19 cellular contexts compared by ENCODE assay signal in genomic region chr1:94667716-94668282, GRCh38.
"Had no signal": no experiment of that assay in that cellular context is flagged by ENCODE, and none has a peak within 500 bp of the region (broad histone marks: within the 10 kb centered on the region; RNA-seq: fewer than 3 reads in every experiment).

No MANE protein-coding gene starts in this region.

- H3K9me3 ChIP-seq: breast epithelium, right lobe of liver had no signal

- FAIRE-seq: islet of Langerhans had no signal

- DNase-seq: activated CD4-positive, CD25-positive, alpha-beta regulatory T cell treated with anti-CD3 and anti-CD28 coated beads, Interleukin-2, amount 50 U/mL, for 72 hours; activated naive CD4-positive, alpha-beta T cell treated with Interleukin-2 at 50 U/mL for 16 hours; activated naive CD8-positive, alpha-beta T cell treated with anti-CD3 and anti-CD28 coated beads, Interleukin-2, amount 50 U/mL, for 24 hours; aorta; cerebellar nuclear complex; effector memory CD4-positive, alpha-beta T cell; foreskin melanocyte; heart left ventricle; occipital lobe; right lobe of liver; stimulated activated naive CD8-positive, alpha-beta T cell treated with anti-CD3 and anti-CD28 coated beads, Interleukin-15, amount 100 ng/mL, for 72 hours; T-cell; T-helper 9 cell had no signal

- H3K4me1 Mint-ChIP-seq: activated naive CD8-positive, alpha-beta T cell treated with anti-CD3 and anti-CD28 coated beads, Interleukin-2, amount 50 U/mL, for 24 hours; activated T-helper 17 cell treated with anti-CD3 and anti-CD28 coated beads, Interleukin-2, amount 50 U/mL, for 72 hours; nephron; stimulated activated naive CD8-positive, alpha-beta T cell treated with anti-CD3 and anti-CD28 coated beads, Interleukin-15, amount 100 ng/mL, for 72 hours; T-cell had no signal

- H3K27me3 Mint-ChIP-seq: dendritic cell treated with granulocyte-macrophage colony-stimulating factor and Interleukin-4, amounts not matched to agents 40 ng/mL and 50 ng/mL, for 4 days had no signal

- H3K36me3 ChIP-seq: breast epithelium, heart left ventricle, right lobe of liver had no signal

- H3K4me2 ChIP-seq: smooth muscle cell had no signal

- H3K27ac ChIP-seq: breast epithelium, heart left ventricle, right lobe of liver had no signal

- H3K4me1 ChIP-seq: breast epithelium, heart left ventricle had no signal

- H3K36me3 Mint-ChIP-seq: T-cell had no signal

- H3K4me3 ChIP-seq: breast epithelium, heart left ventricle, right lobe of liver, smooth muscle cell had no signal

- H3K9me3 Mint-ChIP-seq: activated naive CD8-positive, alpha-beta T cell treated with anti-CD3 and anti-CD28 coated beads, Interleukin-2, amount 50 U/mL, for 24 hours; activated T-helper 17 cell treated with anti-CD3 and anti-CD28 coated beads, Interleukin-2, amount 50 U/mL, for 72 hours; dendritic cell treated with granulocyte-macrophage colony-stimulating factor and Interleukin-4, amounts not matched to agents 40 ng/mL and 50 ng/mL, for 4 days; stimulated activated naive CD8-positive, alpha-beta T cell treated with anti-CD3 and anti-CD28 coated beads, Interleukin-15, amount 100 ng/mL, for 72 hours; T-cell had no signal

- ATAC-seq: activated naive CD8-positive, alpha-beta T cell treated with anti-CD3 and anti-CD28 coated beads, Interleukin-2, amount 50 U/mL, for 24 hours; activated T-helper 17 cell treated with anti-CD3 and anti-CD28 coated beads, Interleukin-2, amount 50 U/mL, for 72 hours; heart left ventricle; right lobe of liver; stimulated activated naive CD8-positive, alpha-beta T cell treated with anti-CD3 and anti-CD28 coated beads, Interleukin-15, amount 100 ng/mL, for 72 hours; T-cell had no signal

- H3K27ac Mint-ChIP-seq: activated naive CD8-positive, alpha-beta T cell treated with anti-CD3 and anti-CD28 coated beads, Interleukin-2, amount 50 U/mL, for 24 hours; activated T-helper 17 cell treated with anti-CD3 and anti-CD28 coated beads, Interleukin-2, amount 50 U/mL, for 72 hours; dendritic cell treated with granulocyte-macrophage colony-stimulating factor and Interleukin-4, amounts not matched to agents 40 ng/mL and 50 ng/mL, for 4 days; nephron; stimulated activated naive CD8-positive, alpha-beta T cell treated with anti-CD3 and anti-CD28 coated beads, Interleukin-15, amount 100 ng/mL, for 72 hours; T-cell had no signal

- H3K4me3 Mint-ChIP-seq: activated naive CD8-positive, alpha-beta T cell treated with anti-CD3 and anti-CD28 coated beads, Interleukin-2, amount 50 U/mL, for 24 hours; activated T-helper 17 cell treated with anti-CD3 and anti-CD28 coated beads, Interleukin-2, amount 50 U/mL, for 72 hours; dendritic cell treated with granulocyte-macrophage colony-stimulating factor and Interleukin-4, amounts not matched to agents 40 ng/mL and 50 ng/mL, for 4 days; nephron; stimulated activated naive CD8-positive, alpha-beta T cell treated with anti-CD3 and anti-CD28 coated beads, Interleukin-15, amount 100 ng/mL, for 72 hours; T-cell had no signal

- H3K27me3 ChIP-seq: breast epithelium, heart left ventricle, right lobe of liver had no signal
